13 cellular contexts compared by ENCODE assay signal in the genomic region with DNA sequence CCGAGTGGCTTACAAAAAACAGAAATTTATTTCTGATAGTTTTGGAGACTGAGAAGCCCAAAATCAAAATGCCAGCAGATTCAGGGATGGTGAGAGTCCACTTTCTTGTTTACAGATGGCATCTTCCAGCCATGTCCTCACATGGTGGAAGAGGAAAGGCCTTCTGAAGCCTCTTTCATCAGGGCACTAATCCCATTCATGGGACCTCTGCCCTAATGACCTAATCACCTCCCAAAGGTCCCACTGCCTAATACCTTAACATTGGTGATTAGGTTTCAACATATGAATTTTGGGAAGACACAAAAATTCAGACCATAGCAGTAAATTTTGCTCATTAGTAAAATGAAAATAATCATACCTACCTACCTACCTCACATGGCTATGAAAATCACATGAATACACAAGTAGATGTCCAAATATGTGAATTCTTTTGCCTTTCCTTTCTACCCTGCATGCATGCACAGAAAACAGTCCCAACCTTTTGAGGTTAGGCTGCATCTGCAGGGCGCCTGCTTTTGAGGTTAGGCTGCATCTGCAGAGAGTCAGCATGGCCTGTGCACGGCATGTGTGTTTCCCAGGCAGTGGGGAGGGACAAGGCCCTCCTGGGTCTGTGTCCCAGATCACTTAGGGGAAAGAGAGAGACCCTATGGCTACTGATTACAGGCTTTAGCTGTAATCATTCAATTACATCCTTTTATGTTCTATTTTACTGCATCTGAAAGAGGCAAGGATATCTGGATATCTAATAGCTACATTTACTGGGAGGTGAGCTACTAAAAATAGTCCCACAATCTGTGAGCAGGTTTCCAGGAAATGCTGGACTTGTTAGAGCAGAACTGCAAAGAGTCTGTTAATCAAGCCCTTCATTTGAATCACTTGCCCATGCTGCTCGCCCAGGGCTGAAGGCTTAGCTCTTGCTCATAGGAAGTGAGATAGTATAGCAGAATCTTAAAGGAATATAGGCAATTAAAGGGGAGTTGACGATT.
A peak's percentile ranks its signal among the peaks of the same experiment; 100 is the strongest.
DNase-seq lines count a peak whose midpoint lies in the region; ATAC-seq and TF ChIP-seq lines count a peak whose summit lies in the region.
"Had no signal": no experiment of that assay in that cellular context is flagged by ENCODE, and none has a peak within 500 bp of the region (broad histone marks: within the 10 kb centered on the region; RNA-seq: fewer than 3 reads in every experiment).

No MANE protein-coding gene starts in this region.

- no peaks in the 10 kb centered on the region for H3K27me3 Mint-ChIP-seq in CD8-positive, alpha-beta T cell (ENCODE audit: low read depth)

- no peaks in the 10 kb centered on the region for H3K79me2 ChIP-seq in HCT116 (ENCODE audit: insufficient read depth, low read length)

- H3K27ac Mint-ChIP-seq in CD8-positive, alpha-beta T cell = no peak overlapping the region

- peak overlapping the region; percentile 41 for H3K9ac ChIP-seq in HCT116 (ENCODE audit: low read length)
- H3K9ac ChIP-seq: BLaER1 treated with 17β-estradiol and CSF1 and Interleukin-3, amounts not matched to agents 10 nM and 100 nM had no signal

- in situ Hi-C loops in SK-MEL-5 (cut with HindIII; ENCODE audit: low pct_unique_long_range_greater_than_20kb, low sequenced_read_pairs) = no loop called here

- CTCF ChIA-PET in HCT116 (lab: Charles Lee) = no interaction called here
- CTCF ChIA-PET in CD8-positive, alpha-beta T cell (lab: Charles Lee) = no interaction called here

- no peaks in the 10 kb centered on the region for H3K9me3 Mint-ChIP-seq in CD8-positive, alpha-beta T cell

- H4K20me1 ChIP-seq in HCT116 (ENCODE audit: insufficient read depth) = no peaks in the 10 kb centered on the region
- H4K20me1 ChIP-seq: BLaER1 treated with 17β-estradiol and CSF1 and Interleukin-3, amounts not matched to agents 10 nM and 100 nM had no signal

- H3K36me3 Mint-ChIP-seq in CD8-positive, alpha-beta T cell = no peaks in the 10 kb centered on the region

- DNase-seq in AG10803 (ENCODE audit: low read depth) (peak; percentile 41), HCT116 (ENCODE audit: low read depth, low spot score) (no peak), SK-MEL-5 (ENCODE audit: low read depth, low spot score) (peak; percentile 7), foreskin keratinocyte (peak; percentile 91 to 97), head of caudate nucleus (no peak)
- DNase-seq in CD8-positive, alpha-beta T cell = no peak
- DNase-seq: activated naive CD4-positive, alpha-beta T cell treated with Interleukin-2 at 50 U/mL for 16 hours; erythroblast had no signal

- RAD21 ChIA-PET in HCT116 (lab: Charles Lee; ENCODE audit: low non-redundant PET in 1 of 2, low total read pairs in 2 of 2, uncharacterized antibody in 2 of 2, unreplicated experiment in 2 of 2) = no interaction called here

- H3K4me3 ChIP-seq in AG10803 (ENCODE audit: low read length) (no peak overlapping the region), HCT116 (replicated peaks in 1 of 2; ENCODE audit: low read depth in 1 of 2, low read length in 2 of 2) (no peak overlapping the region)
- H3K4me3 ChIP-seq in CD8-positive, alpha-beta T cell (ENCODE audit: low read depth, low read length) = no peak overlapping the region
- H3K4me3 ChIP-seq: BLaER1 treated with 17β-estradiol and CSF1 and Interleukin-3, amounts not matched to agents 10 nM and 100 nM had no signal

- intact Hi-C loops in HCT116 (cut with micrococcal nuclease) = no loop called here
- intact Hi-C loops in CD8-positive, alpha-beta T cell (cut with DNase I, micrococcal nuclease) = no loop called here
- intact Hi-C loops in head of caudate nucleus (cut with DNase I) = no loop called here

- H3K9me2 ChIP-seq in HCT116 (ENCODE audit: insufficient read depth) = no peaks in the 10 kb centered on the region

- H3K9me3 ChIP-seq in HCT116 (ENCODE audit: control insufficient read depth in 1 of 2, insufficient read depth in 1 of 2, low read depth in 1 of 2, low read length in 2 of 2) = no peaks in the 10 kb centered on the region
- no peaks in the 10 kb centered on the region for H3K9me3 ChIP-seq in CD8-positive, alpha-beta T cell (ENCODE audit: low read length)
- H3K9me3 ChIP-seq: BLaER1 treated with 17β-estradiol and CSF1 and Interleukin-3, amounts not matched to agents 10 nM and 100 nM had no signal

- no peaks in the 10 kb centered on the region for H3K36me3 ChIP-seq in HCT116 (ENCODE audit: control insufficient read depth in 1 of 2, insufficient read depth in 2 of 2, low read length in 2 of 2)
- H3K36me3 ChIP-seq in CD8-positive, alpha-beta T cell (ENCODE audit: insufficient read depth, low read length) = no peaks in the 10 kb centered on the region
- H3K36me3 ChIP-seq: BLaER1 treated with 17β-estradiol and CSF1 and Interleukin-3, amounts not matched to agents 10 nM and 100 nM had no signal

- ATAC-seq in HCT116 = peak; percentile 69
- ATAC-seq in foreskin keratinocyte = peak; percentile 87
- no peak for ATAC-seq in CD8-positive, alpha-beta T cell
- ATAC-seq in GM18520 (IDR thresholded peaks at IDR 0.05; ENCODE audit: unreplicated experiment) = no peak
- no peak for ATAC-seq in HG02642 (IDR thresholded peaks at IDR 0.05; ENCODE audit: poor library complexity, unreplicated experiment)
- ATAC-seq: activated CD4-positive, CD25-positive, alpha-beta regulatory T cell treated with anti-CD3 and anti-CD28 coated beads, Interleukin-2, amount 50 U/mL, for 24 hours had no signal

- TF ChIP-seq CTCF in AG10803 (conservative IDR thresholded peaks at IDR 0.05; ENCODE audit: low read length) (no peak), HCT116 (IDR thresholded peaks at IDR 0.05 in 2 of 3, conservative IDR thresholded peaks at IDR 0.05 in 1 of 3; ENCODE audit: borderline replicate concordance in 1 of 3, insufficient read depth in 1 of 3, low read depth in 2 of 3, low read length in 2 of 3) (no peak), foreskin keratinocyte (conservative IDR thresholded peaks at IDR 0.05) (no peak)
- no peak for TF ChIP-seq CTCF in CD8-positive, alpha-beta T cell (IDR thresholded peaks at IDR 0.05)

- H3K4me1 Mint-ChIP-seq in CD8-positive, alpha-beta T cell (ENCODE audit: low read depth) = no peaks in the 10 kb centered on the region

- H3K4me2 ChIP-seq in HCT116 (ENCODE audit: low read length) = peak overlapping the region; percentile 52

- no peak overlapping the region for H3K27ac ChIP-seq in HCT116 (ENCODE audit: low read depth, low read length)
- peak overlapping the region; percentile 75 for H3K27ac ChIP-seq in foreskin keratinocyte
- no peak overlapping the region for H3K27ac ChIP-seq in CD8-positive, alpha-beta T cell (ENCODE audit: low read depth, low read length)
- H3K27ac ChIP-seq: BLaER1 treated with 17β-estradiol and CSF1 and Interleukin-3, amounts not matched to agents 10 nM and 100 nM; HL-60 had no signal

- TF ChIP-seq RAD21 in HCT116 (IDR thresholded peaks at IDR 0.05; ENCODE audit: low read depth) = no peak

- TF ChIP-seq POLR2A in HCT116 (IDR thresholded peaks at IDR 0.05; ENCODE audit: borderline replicate concordance, extremely low read depth, insufficient read depth, insufficient read length) = no peak

- no TSS peak for BruUV-seq in HCT116 (replicated peaks; lab: Mats Ljungman, UMichigan)

- H3K27me3 ChIP-seq in HCT116 (ENCODE audit: insufficient read depth, low read length) (no peaks in the 10 kb centered on the region), foreskin keratinocyte (no peaks in the 10 kb centered on the region)
- H3K27me3 ChIP-seq in CD8-positive, alpha-beta T cell (ENCODE audit: insufficient read depth, low read length) = no peaks in the 10 kb centered on the region
- H3K27me3 ChIP-seq: BLaER1 treated with 17β-estradiol and CSF1 and Interleukin-3, amounts not matched to agents 10 nM and 100 nM had no signal

- POLR2A ChIA-PET in HCT116 (lab: Charles Lee) = no interaction called here
- POLR2A ChIA-PET in CD8-positive, alpha-beta T cell (lab: Charles Lee) = no interaction called here

- H3K4me1 ChIP-seq in HCT116 (ENCODE audit: control insufficient read depth in 1 of 2, insufficient read depth in 2 of 2, low read length in 2 of 2) (peaks cover 21 to 53% of the 10 kb centered on the region in 2 experiments), foreskin keratinocyte (peaks cover 50% of the 10 kb centered on the region)
- H3K4me1 ChIP-seq in CD8-positive, alpha-beta T cell (ENCODE audit: insufficient read depth, low read length) = no peaks in the 10 kb centered on the region

- H3K4me3 Mint-ChIP-seq in CD8-positive, alpha-beta T cell = no peak overlapping the region

- H2AFZ ChIP-seq in HCT116 (ENCODE audit: low read depth, low read length, poor library complexity, severe bottlenecking) = peak overlapping the region; percentile 89

TF ChIP-seq in HCT116, 20 proteins besides CTCF, POLR2A, EP300 and RAD21 (continues in another document):
- peak; percentile 38; the same call in 1 of the 2 replicates for TF ChIP-seq CBX3 (IDR thresholded peaks at IDR 0.05; ENCODE audit: low read depth)
- peak; percentile 25; the same call in 1 of the 2 replicates for TF ChIP-seq ELF1 (IDR thresholded peaks at IDR 0.05; ENCODE audit: borderline replicate concordance, low read depth)
- TF ChIP-seq ZNF274 (IDR thresholded peaks at IDR 0.05; ENCODE audit: low read depth, low read length) = no peak
- TF ChIP-seq, protein P1, sequence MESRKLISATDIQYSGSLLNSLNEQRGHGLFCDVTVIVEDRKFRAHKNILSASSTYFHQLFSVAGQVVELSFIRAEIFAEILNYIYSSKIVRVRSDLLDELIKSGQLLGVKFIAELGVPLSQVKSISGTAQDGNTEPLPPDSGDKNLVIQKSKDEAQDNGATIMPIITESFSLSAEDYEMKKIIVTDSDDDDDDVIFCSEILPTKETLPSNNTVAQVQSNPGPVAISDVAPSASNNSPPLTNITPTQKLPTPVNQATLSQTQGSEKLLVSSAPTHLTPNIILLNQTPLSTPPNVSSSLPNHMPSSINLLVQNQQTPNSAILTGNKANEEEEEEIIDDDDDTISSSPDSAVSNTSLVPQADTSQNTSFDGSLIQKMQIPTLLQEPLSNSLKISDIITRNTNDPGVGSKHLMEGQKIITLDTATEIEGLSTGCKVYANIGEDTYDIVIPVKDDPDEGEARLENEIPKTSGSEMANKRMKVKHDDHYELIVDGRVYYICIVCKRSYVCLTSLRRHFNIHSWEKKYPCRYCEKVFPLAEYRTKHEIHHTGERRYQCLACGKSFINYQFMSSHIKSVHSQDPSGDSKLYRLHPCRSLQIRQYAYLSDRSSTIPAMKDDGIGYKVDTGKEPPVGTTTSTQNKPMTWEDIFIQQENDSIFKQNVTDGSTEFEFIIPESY (IDR thresholded peaks at IDR 0.05; ENCODE audit: extremely low read depth, insufficient replicate concordance, low read length) = no peak
- TF ChIP-seq, protein P2, sequence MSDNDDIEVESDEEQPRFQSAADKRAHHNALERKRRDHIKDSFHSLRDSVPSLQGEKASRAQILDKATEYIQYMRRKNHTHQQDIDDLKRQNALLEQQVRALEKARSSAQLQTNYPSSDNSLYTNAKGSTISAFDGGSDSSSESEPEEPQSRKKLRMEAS (IDR thresholded peaks at IDR 0.05) = peak; percentile 57; the same call in 1 of the 2 replicates
- no peak for TF ChIP-seq TCF7L2 (IDR thresholded peaks at IDR 0.05; ENCODE audit: borderline replicate concordance, extremely low read depth, insufficient read depth, insufficient read length)
- no peak for TF ChIP-seq POLR2AphosphoS5 (IDR thresholded peaks at IDR 0.05; ENCODE audit: low read depth, low read length)
- no peak for TF ChIP-seq SRF (IDR thresholded peaks at IDR 0.05; ENCODE audit: low read depth)
- peak; percentile 4 for TF ChIP-seq YY1 (IDR thresholded peaks at IDR 0.05; ENCODE audit: extremely low read depth, insufficient replicate concordance, low read depth, low read length)

Comparison
In these comparisons a context has a peak if more than half of its experiments do, and no peak if none do; other contexts are left out.
1. DNase-seq: peak in AG10803 (single experiment), SK-MEL-5 (single experiment) and foreskin keratinocyte (2 of 2); none in HCT116 (single experiment), CD8-positive, alpha-beta T cell (0 of 7) and head of caudate nucleus (0 of 42).
2. ATAC-seq: peak in HCT116 (single experiment) and foreskin keratinocyte (single experiment); none in CD8-positive, alpha-beta T cell (single experiment), GM18520 (single experiment) and HG02642 (single experiment).